8 cellular contexts compared by ENCODE assay signal in the genomic region with DNA sequence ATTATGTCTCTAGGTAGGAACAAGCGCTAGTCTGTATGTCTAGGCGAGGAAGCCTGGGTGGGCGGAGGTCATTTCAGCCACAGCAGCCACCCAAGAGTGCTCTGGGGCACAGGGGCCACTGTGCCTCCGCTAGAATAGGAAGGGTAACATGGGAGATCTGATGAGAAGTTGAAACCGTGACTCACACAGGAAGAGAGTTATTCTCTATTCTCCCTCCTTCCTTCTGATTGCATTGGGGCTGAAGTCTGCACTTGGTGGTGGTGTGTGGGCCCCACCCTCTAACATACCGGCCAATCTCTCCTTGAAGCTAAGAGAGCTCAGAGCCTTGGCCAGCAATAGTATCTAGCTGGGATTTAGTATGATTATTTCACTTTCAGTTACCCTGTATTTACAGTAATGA. TPM values are rescaled to one million over a fixed set of nuclear protein-coding genes. Genes with fewer than 3 reads are reported as not detected.
DNase-seq lines count a peak whose midpoint lies in the region; ATAC-seq and TF ChIP-seq lines count a peak whose summit lies in the region.

No MANE protein-coding gene starts in this region.

- TF ChIP-seq CTCF in endodermal cell (conservative IDR thresholded peaks at IDR 0.05) (no peak), mesothelial cell of epicardium (IDR thresholded peaks at IDR 0.05; ENCODE audit: unreplicated experiment) (no peak)

- peak overlapping the region; percentile 18 for H3K27ac Mint-ChIP-seq in activated T-cell treated with anti-CD3 and anti-CD28 coated beads, Interleukin-2, amount 50 U/mL, for 72 hours
- H3K27ac Mint-ChIP-seq in endodermal cell (no peak overlapping the region), mesothelial cell of epicardium (no peak overlapping the region)

- no peaks in the 10 kb centered on the region for H3K4me1 ChIP-seq in endodermal cell (ENCODE audit: control insufficient read depth, insufficient read depth, low read length)

- no peak overlapping the region for H3K4me3 Mint-ChIP-seq in activated T-cell treated with anti-CD3 and anti-CD28 coated beads, Interleukin-2, amount 50 U/mL, for 72 hours
- H3K4me3 Mint-ChIP-seq in endodermal cell = no peak overlapping the region
- H3K4me3 Mint-ChIP-seq in mesothelial cell of epicardium = no peak overlapping the region

- H3K27ac ChIP-seq in endodermal cell (ENCODE audit: low read depth, low read length) = no peak overlapping the region

- no peaks in the 10 kb centered on the region for H3K27me3 ChIP-seq in endodermal cell (ENCODE audit: control insufficient read depth, insufficient read depth, low read length, poor library complexity, severe bottlenecking)

- no peaks in the 10 kb centered on the region for H3K9me3 Mint-ChIP-seq in activated T-cell treated with anti-CD3 and anti-CD28 coated beads, Interleukin-2, amount 50 U/mL, for 72 hours
- H3K9me3 Mint-ChIP-seq in endodermal cell (no peaks in the 10 kb centered on the region), mesothelial cell of epicardium (no peaks in the 10 kb centered on the region)

- H3K27me3 Mint-ChIP-seq in activated T-cell treated with anti-CD3 and anti-CD28 coated beads, Interleukin-2, amount 50 U/mL, for 72 hours (ENCODE audit: low read depth) = no peaks in the 10 kb centered on the region
- H3K27me3 Mint-ChIP-seq in endodermal cell (ENCODE audit: insufficient read depth) = no peaks in the 10 kb centered on the region
- no peaks in the 10 kb centered on the region for H3K27me3 Mint-ChIP-seq in mesothelial cell of epicardium (ENCODE audit: low read depth)

- no peaks in the 10 kb centered on the region for H3K9me3 ChIP-seq in endodermal cell (ENCODE audit: control insufficient read depth, low read length)

- no peak overlapping the region for H3K4me3 ChIP-seq in endodermal cell (ENCODE audit: low read length)

- no peak overlapping the region for H3K9ac ChIP-seq in endodermal cell (ENCODE audit: extremely low read depth, low read length, poor library complexity, severe bottlenecking)

- H3K36me3 Mint-ChIP-seq in activated T-cell treated with anti-CD3 and anti-CD28 coated beads, Interleukin-2, amount 50 U/mL, for 72 hours (ENCODE audit: insufficient read depth in 2 of 2) = peaks cover 0 to 2% of the 10 kb centered on the region in 2 donors
- H3K36me3 Mint-ChIP-seq in endodermal cell (ENCODE audit: low read depth) (peaks cover 18% of the 10 kb centered on the region), mesothelial cell of epicardium (peaks cover 33% of the 10 kb centered on the region)

- H3K36me3 ChIP-seq in endodermal cell (ENCODE audit: control insufficient read depth, insufficient read depth, low read length) = peaks cover 8% of the 10 kb centered on the region

- peaks cover 14% of the 10 kb centered on the region for H3K4me1 Mint-ChIP-seq in activated T-cell treated with anti-CD3 and anti-CD28 coated beads, Interleukin-2, amount 50 U/mL, for 72 hours (ENCODE audit: low read depth)
- H3K4me1 Mint-ChIP-seq in endodermal cell = no peaks in the 10 kb centered on the region
- no peaks in the 10 kb centered on the region for H3K4me1 Mint-ChIP-seq in mesothelial cell of epicardium

- WGBS in endodermal cell (ENCODE audit: insufficient coverage in 1 of 2, insufficient read length in 1 of 2), 2 experiments = 94 to 98% methylated on average over 5 to 6 of the region's 6 CpGs

- peak; percentile 71 for DNase-seq in CMK (ENCODE audit: low read depth)
- peak; percentile 16 to 21 for DNase-seq in activated T-cell treated with anti-CD3 and anti-CD28 coated beads, Interleukin-2, amount 50 U/mL, for 72 hours
- no peak for DNase-seq in dedifferentiated amniotic fluid mesenchymal stem cell (ENCODE audit: extremely low spot score)
- no peak for DNase-seq in endodermal cell
- no peak for DNase-seq in mesothelial cell of epicardium (ENCODE audit: low spot score in 2 of 2, unreplicated experiment in 2 of 2)
- no peak for DNase-seq in activated CD8-positive, alpha-beta memory T cell treated with anti-CD3 and anti-CD28 coated beads for 24 hours

- ATAC-seq in GM19397 (IDR thresholded peaks at IDR 0.05; ENCODE audit: unreplicated experiment) = peak; percentile 79
- peak; percentile 83 for ATAC-seq in HG03280 (IDR thresholded peaks at IDR 0.05; ENCODE audit: unreplicated experiment)
- ATAC-seq in activated T-cell treated with anti-CD3 and anti-CD28 coated beads, Interleukin-2, amount 50 U/mL, for 72 hours (replicated peaks in 1 of 2) = peak; percentile 97 to 98

RNA-seq across cellular contexts. Expression of a gene that starts 20.3 kb away (rescaled TPM):
- 10 to 100 TPM in 1 of 2 donors, 1 to 10 TPM in 1; 9.5 to 15.4 TPM for total RNA-seq in activated T-cell treated with anti-CD3 and anti-CD28 coated beads, Interleukin-2, amount 50 U/mL, for 72 hours
- total RNA-seq in endodermal cell (1 to 10 TPM; 2.7 to 6.6 TPM), mesothelial cell of epicardium (6.3 to 7.5 TPM (median 6.6 TPM) in 3 replicates)
- 5.0 TPM for polyA plus RNA-seq in endodermal cell (2013, experiment 1 of 2)
- polyA plus RNA-seq in endodermal cell (2013, experiment 2 of 2) = 4.6 TPM

Comparison
In these comparisons a context has a peak if more than half of its experiments do, and no peak if none do; other contexts are left out.
1. DNase-seq: peak in CMK (single experiment) and activated T-cell treated with anti-CD3 and anti-CD28 coated beads, Interleukin-2, amount 50 U/mL, for 72 hours (2 of 2); none in dedifferentiated amniotic fluid mesenchymal stem cell (single experiment), endodermal cell (single experiment), mesothelial cell of epicardium (0 of 2) and activated CD8-positive, alpha-beta memory T cell treated with anti-CD3 and anti-CD28 coated beads for 24 hours (single experiment).
2. Peak in every context shown above with its lines, with median percentiles within 50 percentile points of each other: ATAC-seq.